In the genomic region with DNA sequence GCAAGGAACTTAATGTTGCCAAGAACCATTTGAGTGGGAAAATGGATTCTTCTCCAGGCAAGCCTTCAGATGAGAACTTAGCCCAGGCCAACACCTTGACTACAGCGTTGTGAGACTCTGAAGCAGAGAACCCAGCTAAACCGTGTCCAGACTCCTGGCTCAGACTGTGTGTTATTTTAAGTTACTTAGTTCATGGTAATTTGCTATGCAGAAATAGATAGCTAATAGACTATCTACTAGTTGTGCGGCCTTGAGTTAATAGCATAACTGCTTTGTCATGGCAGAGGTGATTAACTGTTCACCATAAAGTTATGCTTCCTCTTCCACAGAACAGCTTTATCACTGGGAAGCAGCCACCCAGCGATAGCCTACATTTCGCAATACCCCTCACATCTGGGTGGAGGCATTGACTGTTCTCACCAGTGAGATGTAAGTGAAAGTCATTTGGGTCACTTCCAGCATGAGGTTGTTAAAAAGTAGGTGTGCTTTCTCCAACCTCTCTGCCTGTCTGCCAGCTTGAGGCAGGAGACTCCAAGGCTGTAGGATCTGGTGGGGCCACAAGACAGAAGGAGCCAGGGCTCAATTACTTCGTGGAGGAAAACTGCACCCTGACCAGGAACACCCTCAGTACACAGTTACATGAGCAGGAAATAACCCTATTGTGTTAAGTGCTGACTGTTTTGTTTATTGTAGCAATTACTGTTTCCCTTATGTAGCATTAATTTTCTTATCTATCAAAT, we compare ENCODE assay signal across 10 cellular contexts.
DNase-seq lines count a peak whose midpoint lies in the region; ATAC-seq and TF ChIP-seq lines count a peak whose summit lies in the region.
"Had no signal": no experiment of that assay in that cellular context is flagged by ENCODE, and none has a peak within 500 bp of the region (broad histone marks: within the 10 kb centered on the region; RNA-seq: fewer than 3 reads in every experiment).

No MANE protein-coding gene starts in this region.

- H3K4me3 ChIP-seq in GM23248, result no peak overlapping the region
- H3K4me3 ChIP-seq in fibroblast of pulmonary artery (replicated peaks; ENCODE audit: low read depth, low read length), result no peak overlapping the region
- H3K4me3 ChIP-seq: tibial artery had no signal

- H3K27ac ChIP-seq in GM23248, result no peak overlapping the region
- H3K27ac ChIP-seq: tibial artery had no signal

- H3K79me2 ChIP-seq in GM23248 (ENCODE audit: insufficient read depth), result no peaks in the 10 kb centered on the region

- H4K20me1 ChIP-seq in GM23248 (ENCODE audit: insufficient read depth), result no peaks in the 10 kb centered on the region

- in situ Hi-C loops in GM23248 (cut with MboI), result loop anchor here (25.0 kb wide), 1 partner anchor 268 kb away; no protein-coding TSS in a partner anchor

- no peak overlapping the region for H3K9ac ChIP-seq in GM23248

- H3K9me3 ChIP-seq in GM23248 (ENCODE audit: low read depth), result no peaks in the 10 kb centered on the region
- H3K9me3 ChIP-seq: tibial artery had no signal

- no peak for TF ChIP-seq CTCF in fibroblast of pulmonary artery (IDR thresholded peaks at IDR 0.05; ENCODE audit: low read length, missing control alignments)

- no peaks in the 10 kb centered on the region for H3K36me3 ChIP-seq in GM23248 (ENCODE audit: low read depth)
- H3K36me3 ChIP-seq: tibial artery had no signal

- H2AFZ ChIP-seq in GM23248, result no peak overlapping the region

- H3K27me3 ChIP-seq in GM23248 (replicated peaks; ENCODE audit: insufficient read depth), result no peaks in the 10 kb centered on the region; the same call in 1 of the 2 replicates
- H3K27me3 ChIP-seq: tibial artery had no signal

- H3F3A ChIP-seq in GM23248 (ENCODE audit: insufficient read depth), result peaks cover 10% of the 10 kb centered on the region; the same call in 1 of the 2 replicates

- no peak overlapping the region for H3K4me2 ChIP-seq in GM23248 (ENCODE audit: unreplicated experiment)

- no peak for ATAC-seq in GM21526 (IDR thresholded peaks at IDR 0.05; ENCODE audit: low FRiP score, unreplicated experiment)

- 65 to 69% methylated on average over 6 of the region's 6 CpGs for WGBS in GM23248 (ENCODE audit: low coverage in 1 of 2, low lambda C conversion rate in 2 of 2, missing lambda C conversion rate in 2 of 2), 2 experiments

- DNase-seq in GM23248 (peak; percentile 60), RPMI8226 (peak; percentile 22), fibroblast of pulmonary artery (ENCODE audit: low read depth) (peak; percentile 77), pulmonary artery endothelial cell (ENCODE audit: low read depth, low spot score) (peak; percentile 72), RKO (ENCODE audit: low spot score) (no peak), SK-N-DZ (ENCODE audit: low spot score) (no peak), NCI-H1417 (lab: John Stamatoyannopoulos, UW) (no peak)
- DNase-seq: NCI-H510A had no signal

- H3K4me1 ChIP-seq in GM23248 (ENCODE audit: insufficient read depth), result peaks cover 15% of the 10 kb centered on the region; the same call in 1 of the 2 replicates

- H3K9me2 ChIP-seq in GM23248 (ENCODE audit: insufficient read depth), result no peaks in the 10 kb centered on the region

Comparison
In these comparisons a context has a peak if more than half of its experiments do, and no peak if none do; other contexts are left out.
1. DNase-seq: peak in GM23248 (single experiment), RPMI8226 (single experiment), fibroblast of pulmonary artery (single experiment) and pulmonary artery endothelial cell (single experiment); none in RKO (single experiment), SK-N-DZ (single experiment) and NCI-H1417 (0 of 3).